ENCODE assay signal across 8 cellular contexts in the genomic region with DNA sequence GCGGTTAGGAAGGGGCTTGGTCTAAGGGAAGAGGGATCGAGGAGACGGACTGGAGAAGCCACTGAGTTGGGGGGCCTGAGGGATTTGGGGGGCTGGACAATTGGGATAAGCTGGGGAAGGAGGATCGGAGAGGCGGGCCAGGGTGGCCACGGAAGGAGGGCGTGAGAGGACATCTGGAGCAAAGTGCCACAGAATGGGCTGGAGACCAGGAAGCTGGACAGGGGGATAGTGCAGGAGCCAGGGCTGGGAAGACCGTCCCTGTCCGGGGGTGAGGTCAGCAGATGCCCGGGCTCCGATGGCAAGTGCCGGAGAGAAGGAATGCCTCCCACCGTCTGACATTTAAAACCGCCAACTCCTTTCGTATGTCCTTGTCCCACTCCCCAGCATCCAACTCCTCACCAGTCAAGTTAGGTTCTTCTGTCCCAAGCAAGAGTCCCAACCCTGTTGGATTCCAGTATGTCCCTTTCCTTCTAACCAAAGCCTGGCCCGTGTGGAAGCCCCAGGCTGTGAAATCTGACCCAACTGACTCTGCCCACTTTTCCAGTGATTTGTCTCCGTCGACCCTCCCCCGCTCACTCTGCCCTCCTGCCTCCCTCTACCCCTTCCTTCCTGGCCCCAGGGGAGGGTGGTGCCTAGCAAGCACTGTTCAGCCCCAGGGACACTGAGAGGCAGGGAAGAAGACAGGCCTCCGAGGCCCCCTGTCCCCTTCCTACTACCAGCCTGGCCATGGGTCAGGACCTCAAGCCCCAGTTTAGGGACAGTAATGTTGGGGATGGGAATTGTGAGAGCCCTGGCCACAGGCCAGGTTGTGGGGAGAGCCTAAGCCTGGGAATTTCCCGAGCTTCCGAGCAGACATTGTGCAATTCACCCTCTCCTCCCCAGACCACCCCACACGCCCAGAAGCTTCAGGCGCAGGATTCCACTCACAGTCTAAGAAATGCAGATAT. TPM values are rescaled to one million over a fixed set of nuclear protein-coding genes. Genes with fewer than 3 reads are reported as not detected.
A peak's percentile ranks its signal among the peaks of the same experiment; 100 is the strongest.
DNase-seq lines count a peak whose midpoint lies in the region; ATAC-seq lines count a peak whose summit lies in the region.

No MANE protein-coding gene starts in this region.

- ATAC-seq in GM21381 (IDR thresholded peaks at IDR 0.05; ENCODE audit: unreplicated experiment), result no peak

- H3K4me2 ChIP-seq in skeletal muscle satellite cell (ENCODE audit: low read length), result peak overlapping the region; percentile 97

- H3K4me1 ChIP-seq in iPS-18a (ENCODE audit: control insufficient read depth, low read depth, low read length) (peaks cover 27% of the 10 kb centered on the region), skeletal muscle satellite cell (ENCODE audit: control insufficient read depth, insufficient read depth, low read length) (peaks cover 16% of the 10 kb centered on the region)

- peak; percentile 66 for DNase-seq in GDM1 (lab: John Stamatoyannopoulos, UW)
- peak; percentile 16 for DNase-seq in NAMALWA (ENCODE audit: low spot score)
- peak; percentile 43 for DNase-seq in amniotic stem cell (lab: John Stamatoyannopoulos, UW)
- no peak for DNase-seq in NCI-H524 treated with DMSO at 0.1 percent for 48 hours (lab: John Stamatoyannopoulos, UW)
- no peak for DNase-seq in SKM-1 treated with dmso at 0.1 percent for 144 hours (lab: John Stamatoyannopoulos, UW; ENCODE audit: unreplicated experiment)

- peak overlapping the region; percentile 82 for H3K4me3 ChIP-seq in iPS-18a (ENCODE audit: low read length)
- peak overlapping the region; percentile 90 for H3K4me3 ChIP-seq in skeletal muscle satellite cell (ENCODE audit: low read length)

- peak overlapping the region; percentile 39 for H3K9ac ChIP-seq in iPS-18a (ENCODE audit: low read length)
- peak overlapping the region; percentile 59 for H3K9ac ChIP-seq in skeletal muscle satellite cell (ENCODE audit: low read depth, low read length)

- H3K36me3 ChIP-seq in iPS-18a (ENCODE audit: control insufficient read depth, low read depth, low read length) (no peaks in the 10 kb centered on the region), skeletal muscle satellite cell (ENCODE audit: insufficient read depth, low read length) (no peaks in the 10 kb centered on the region)

- H3K9me3 ChIP-seq in iPS-18a (ENCODE audit: control insufficient read depth, low read depth, low read length) (no peaks in the 10 kb centered on the region), skeletal muscle satellite cell (replicated peaks; ENCODE audit: low read length) (no peaks in the 10 kb centered on the region)

- H3K27ac ChIP-seq in iPS-18a (ENCODE audit: low read length), result peak overlapping the region; percentile 79

- H3K27me3 ChIP-seq in iPS-18a (ENCODE audit: control insufficient read depth, insufficient read depth, low read length) (no peaks in the 10 kb centered on the region), skeletal muscle satellite cell (ENCODE audit: control insufficient read depth, insufficient read depth, low read length) (peaks cover 3% of the 10 kb centered on the region)

RNA-seq across cellular contexts. Expression of a gene that starts 31.5 kb away (rescaled TPM):
- 66.9 and 100 TPM in 2 replicates for total RNA-seq in skeletal muscle satellite cell (2012; rRNA removed)

RNA-seq across cellular contexts. Expression of a gene that starts 32.9 kb away (rescaled TPM):
- total RNA-seq in skeletal muscle satellite cell (2012; rRNA removed), result not detected in 2 replicates

RNA-seq across cellular contexts. Expression of a gene that starts 53.5 kb away (rescaled TPM):
- 20.3 and 22.6 TPM in 2 replicates for total RNA-seq in skeletal muscle satellite cell (2012; rRNA removed)

RNA-seq across cellular contexts. Expression of a gene that starts 53.9 kb away (rescaled TPM):
- total RNA-seq in skeletal muscle satellite cell (2012; rRNA removed), result 111 and 113 TPM in 2 replicates

RNA-seq across cellular contexts. Expression of a gene that starts 58.3 kb away (rescaled TPM):
- under 0.01 TPM in 1 of 2 replicates, not detected in the other for total RNA-seq in skeletal muscle satellite cell (2012; rRNA removed)

Comparison
In these comparisons a context has a peak if more than half of its experiments do, and no peak if none do; other contexts are left out.
1. DNase-seq: peak in GDM1 (single experiment), NAMALWA (single experiment) and amniotic stem cell (single experiment); none in NCI-H524 treated with DMSO at 0.1 percent for 48 hours (single experiment) and SKM-1 treated with dmso at 0.1 percent for 144 hours (single experiment).